ENCODE assay signal across 19 cellular contexts in genomic region chr7:135721198-135721820, GRCh38. TPM values are rescaled to one million over a fixed set of nuclear protein-coding genes. Genes with fewer than 3 reads are reported as not detected.
DNase-seq lines count a peak whose midpoint lies in the region; ATAC-seq and TF ChIP-seq lines count a peak whose summit lies in the region.
"Had no signal": no experiment of that assay in that cellular context is flagged by ENCODE, and none has a peak within 500 bp of the region (broad histone marks: within the 10 kb centered on the region; RNA-seq: fewer than 3 reads in every experiment).

No MANE protein-coding gene starts in this region.

- DNase-seq in NCI-H146 (lab: John Stamatoyannopoulos, UW) (peak; percentile 52), NCI-H146 treated with DMSO at 0.1 percent for 48 hours (lab: John Stamatoyannopoulos, UW; ENCODE audit: unreplicated experiment) (no peak), WTC11 (ENCODE audit: low spot score) (no peak), nephron progenitor cell (no peak), upper lobe of right lung (peak; percentile 45), suprapubic skin (ENCODE audit: low spot score in 2 of 2) (no peak), mucosa of gallbladder (ENCODE audit: low spot score) (no peak)
- DNase-seq: CD4-positive, CD25-positive, alpha-beta regulatory T cell; CD8-positive, alpha-beta memory T cell; COR-L47; DMS 273 treated with DMSO at 0.1 percent for 48 hours; GM23248 had no signal

- H3K9me3 Mint-ChIP-seq in WTC11 (no peaks in the 10 kb centered on the region), nephron progenitor cell (no peaks in the 10 kb centered on the region)
- H3K9me3 Mint-ChIP-seq: CD4-positive, CD25-positive, alpha-beta regulatory T cell; CD8-positive, alpha-beta memory T cell had no signal

- H3K36me3 Mint-ChIP-seq in WTC11, result no peaks in the 10 kb centered on the region
- H3K36me3 Mint-ChIP-seq in nephron progenitor cell (ENCODE audit: low read depth), result no peaks in the 10 kb centered on the region
- H3K36me3 Mint-ChIP-seq: CD4-positive, CD25-positive, alpha-beta regulatory T cell; CD8-positive, alpha-beta memory T cell had no signal

- H3K4me3 Mint-ChIP-seq in WTC11 (no peak overlapping the region), nephron progenitor cell (no peak overlapping the region)
- H3K4me3 Mint-ChIP-seq: B cell; CD4-positive, CD25-positive, alpha-beta regulatory T cell; CD8-positive, alpha-beta memory T cell had no signal

- CTCF ChIA-PET in WTC11 (lab: Charles Lee), result interaction anchor here (0.6 to 1.6 kb wide), 4 partner anchors 9 to 191 kb away, joined by 3 to 15 read pairs (median 4); no protein-coding TSS in a partner anchor

- H3K4me3 ChIP-seq in upper lobe of right lung, result no peak overlapping the region
- no peak overlapping the region for H3K4me3 ChIP-seq in suprapubic skin
- H3K4me3 ChIP-seq: BLaER1 treated with 17β-estradiol and CSF1 and Interleukin-3, amounts not matched to agents 10 nM and 100 nM; GM23248; HAP-1 had no signal

- no peak for TF ChIP-seq EP300 in suprapubic skin (IDR thresholded peaks at IDR 0.05)

- H3K36me3 ChIP-seq in upper lobe of right lung (no peaks in the 10 kb centered on the region), suprapubic skin (no peaks in the 10 kb centered on the region)
- H3K36me3 ChIP-seq: BLaER1 treated with 17β-estradiol and CSF1 and Interleukin-3, amounts not matched to agents 10 nM and 100 nM; HAP-1 had no signal

- H3K4me1 Mint-ChIP-seq in WTC11 (peaks cover 7% of the 10 kb centered on the region), nephron progenitor cell (peaks cover 20% of the 10 kb centered on the region)
- H3K4me1 Mint-ChIP-seq: B cell; CD4-positive, CD25-positive, alpha-beta regulatory T cell; CD8-positive, alpha-beta memory T cell had no signal

- peak; percentile 80 for ATAC-seq in WTC11
- ATAC-seq in upper lobe of right lung, result no peak
- ATAC-seq in HG03097 (IDR thresholded peaks at IDR 0.05; ENCODE audit: low FRiP score, unreplicated experiment), result no peak

- H3K9me3 ChIP-seq in upper lobe of right lung (no peaks in the 10 kb centered on the region), suprapubic skin (no peaks in the 10 kb centered on the region)
- H3K9me3 ChIP-seq: BLaER1 treated with 17β-estradiol and CSF1 and Interleukin-3, amounts not matched to agents 10 nM and 100 nM; HAP-1 had no signal

- intact Hi-C loops in upper lobe of right lung (cut with DNase I), result no loop called here

- no peak overlapping the region for H3K27ac Mint-ChIP-seq in WTC11
- H3K27ac Mint-ChIP-seq in nephron progenitor cell, result peak overlapping the region; percentile 79
- H3K27ac Mint-ChIP-seq: B cell; CD4-positive, CD25-positive, alpha-beta regulatory T cell had no signal

- no peaks in the 10 kb centered on the region for H3K27me3 ChIP-seq in upper lobe of right lung
- H3K27me3 ChIP-seq in suprapubic skin, result no peaks in the 10 kb centered on the region
- H3K27me3 ChIP-seq: BLaER1 treated with 17β-estradiol and CSF1 and Interleukin-3, amounts not matched to agents 10 nM and 100 nM had no signal

- 97% methylated on average over 21 of the region's 21 CpGs for WGBS in suprapubic skin

- POLR2A ChIA-PET in WTC11 (lab: Charles Lee), result interaction anchor here (1.2 kb wide), 1 partner anchor 16 kb away, joined by 3 read pairs; no protein-coding TSS in a partner anchor

- TF ChIP-seq CTCF in WTC11 (IDR thresholded peaks at IDR 0.05), result no peak
- TF ChIP-seq CTCF in nephron progenitor cell (IDR thresholded peaks at IDR 0.05), result no peak
- no peak for TF ChIP-seq CTCF in upper lobe of right lung (IDR thresholded peaks at IDR 0.05)
- TF ChIP-seq CTCF in suprapubic skin (IDR thresholded peaks at IDR 0.05), result no peak

- H3K4me1 ChIP-seq in upper lobe of right lung (no peaks in the 10 kb centered on the region), suprapubic skin (peaks cover 7% of the 10 kb centered on the region)
- H3K4me1 ChIP-seq: HAP-1 had no signal

- H3K27me3 Mint-ChIP-seq in WTC11 (ENCODE audit: low read depth) (no peaks in the 10 kb centered on the region), nephron progenitor cell (ENCODE audit: low read depth, poor library complexity) (peaks cover 3% of the 10 kb centered on the region)

- no peak for TF ChIP-seq POLR2A in suprapubic skin (IDR thresholded peaks at IDR 0.05)

- H3K27ac ChIP-seq in upper lobe of right lung (no peak overlapping the region), suprapubic skin (no peak overlapping the region)
- H3K27ac ChIP-seq: 22Rv1; BLaER1 treated with 17β-estradiol and CSF1 and Interleukin-3, amounts not matched to agents 10 nM and 100 nM; GM23248 had no signal

TF ChIP-seq in WTC11, 78 proteins besides CTCF, POLR2A, EP300 and RAD21:
- no peak for TF ChIP-seq ETV6 (CRISPR knock-in tag; IDR thresholded peaks at IDR 0.05)
- TF ChIP-seq NR2C2 (CRISPR knock-in tag; IDR thresholded peaks at IDR 0.05), result no peak
- TF ChIP-seq E2F1 (CRISPR knock-in tag; IDR thresholded peaks at IDR 0.05), result no peak
- no peak for TF ChIP-seq NFATC4 (CRISPR knock-in tag; IDR thresholded peaks at IDR 0.05)
- no peak for TF ChIP-seq GRHL2 (CRISPR knock-in tag; IDR thresholded peaks at IDR 0.05; ENCODE audit: insufficient replicate concordance, severe bottlenecking)

RNA-seq across cellular contexts. Expression of gene SLC13A4, which starts 6.7 kb away (rescaled TPM):
- total RNA-seq in WTC11 (2021) (1.6 to 2.1 TPM (median 1.7 TPM) in 3 replicates), upper lobe of right lung (not detected), suprapubic skin (1 to 10 TPM in 1 of 4 donors, under 1 TPM in 3; 0.15 to 1.9 (median 0.51) TPM), mucosa of gallbladder (not detected)
- total RNA-seq: A673; B cell; CD4-positive, CD25-positive, alpha-beta regulatory T cell; CD8-positive, alpha-beta memory T cell; HT-29 had no signal

RNA-seq across cellular contexts. Expression of gene FAM180A, which starts 27.3 kb away (rescaled TPM):
- total RNA-seq in WTC11 (2021), result not detected in 3 replicates
- 6.8 TPM for total RNA-seq in upper lobe of right lung
- 1 to 10 TPM; 2.3 to 5.8 (median 4.9) TPM for total RNA-seq in suprapubic skin
- total RNA-seq in mucosa of gallbladder, result 13.7 TPM
- total RNA-seq: A673; B cell; CD4-positive, CD25-positive, alpha-beta regulatory T cell; CD8-positive, alpha-beta memory T cell; HT-29 had no signal

RNA-seq across cellular contexts. Expression of gene STMP1, which starts 59.0 kb away (rescaled TPM):
- total RNA-seq in WTC11 (2021) (26.1 to 31.6 TPM (median 30.4 TPM) in 3 replicates), upper lobe of right lung (23.4 TPM), suprapubic skin (10 to 100 TPM; 15.0 to 24.7 (median 16.3) TPM), mucosa of gallbladder (35.2 TPM)

Comparison
In these comparisons a context has a peak if more than half of its experiments do, and no peak if none do; other contexts are left out.
1. DNase-seq: peak in NCI-H146 (single experiment) and upper lobe of right lung (single experiment); none in NCI-H146 treated with DMSO at 0.1 percent for 48 hours (single experiment), WTC11 (single experiment), nephron progenitor cell (single experiment), suprapubic skin (0 of 2) and mucosa of gallbladder (single experiment).